8 cellular contexts compared by ENCODE assay signal in genomic region chr6:138517635-138518034, GRCh38. TPM values are rescaled to one million over a fixed set of nuclear protein-coding genes. Genes with fewer than 3 reads are reported as not detected.
A peak's percentile ranks its signal among the peaks of the same experiment; 100 is the strongest.
DNase-seq lines count a peak whose midpoint lies in the region; ATAC-seq and TF ChIP-seq lines count a peak whose summit lies in the region.

No MANE protein-coding gene starts in this region.

- H3K4me3 ChIP-seq in BJ (ENCODE audit: low read depth, low read length) = no peak overlapping the region

- DNase-seq in BJ (ENCODE audit: low read depth) (no peak), immature natural killer cell (peak; percentile 38 to 55 (median 51)), DMS153 (lab: John Stamatoyannopoulos, UW) (no peak)
- peak; percentile 11 for DNase-seq in activated naive CD8-positive, alpha-beta T cell treated with anti-CD3 and anti-CD28 coated beads, Interleukin-2, amount 50 U/mL, for 16 hours (ENCODE audit: low read depth, low spot score)
- DNase-seq in stimulated activated CD8-positive, alpha-beta memory T cell treated with anti-CD3 and anti-CD28 coated beads, Interleukin-12 subunit alpha, Interleukin-12 subunit beta, amount 100 ng/mL, for 1 hour (ENCODE audit: low read depth) = peak; percentile 40

- ATAC-seq in GM19328 (IDR thresholded peaks at IDR 0.05; ENCODE audit: unreplicated experiment) (peak; percentile 74), HG03354 (IDR thresholded peaks at IDR 0.05; ENCODE audit: poor library complexity, severe bottlenecking, unreplicated experiment) (peak; percentile 90), SK-N-SH treated with all-trans-retinoic acid at 6 μM for 48 hours (peak; percentile 61)

- TF ChIP-seq CTCF in BJ (IDR thresholded peaks at IDR 0.05; ENCODE audit: insufficient read depth, low read depth, low read length) = peak; percentile 79

- H3K36me3 Mint-ChIP-seq in immature natural killer cell = no peaks in the 10 kb centered on the region

- peaks cover 4 to 16% (median 9%) of the 10 kb centered on the region in 3 donors for H3K27me3 Mint-ChIP-seq in immature natural killer cell (ENCODE audit: low read depth in 3 of 3)

- POLR2A ChIA-PET in BJ (lab: Charles Lee) = no interaction called here

- H3K9me3 Mint-ChIP-seq in immature natural killer cell = no peaks in the 10 kb centered on the region

- CTCF ChIA-PET in BJ (lab: Yijun Ruan, JAX) = interaction anchor here (0.6 to 8.1 kb wide), 17 partner anchors 9 to 402 kb away, joined by 3 to 91 read pairs (median 4); no protein-coding TSS in a partner anchor

- peaks cover 15 to 26% of the 10 kb centered on the region in 2 donors for H3K4me1 Mint-ChIP-seq in immature natural killer cell

- no peaks in the 10 kb centered on the region for H3K27me3 ChIP-seq in BJ (ENCODE audit: control insufficient read depth, insufficient read depth, low read length)

- H3K36me3 ChIP-seq in BJ (ENCODE audit: control insufficient read depth, insufficient read depth, low read length) = no peaks in the 10 kb centered on the region

- H3K27ac Mint-ChIP-seq in immature natural killer cell = no peak overlapping the region

- no peak overlapping the region for H3K4me3 Mint-ChIP-seq in immature natural killer cell

TF ChIP-seq in SK-N-SH treated with all-trans-retinoic acid at 6 μM for 48 hours, 23 proteins besides CTCF, POLR2A, EP300 and RAD21:
- no peak for TF ChIP-seq PPARA (CRISPR knock-in tag; IDR thresholded peaks at IDR 0.05; ENCODE audit: borderline replicate concordance)
- no peak for TF ChIP-seq ZNF565 (CRISPR knock-in tag; conservative IDR thresholded peaks at IDR 0.05; ENCODE audit: low read depth)
- TF ChIP-seq ARNTL (CRISPR knock-in tag; IDR thresholded peaks at IDR 0.05; ENCODE audit: borderline replicate concordance, low read depth) = no peak
- TF ChIP-seq ISL1 (CRISPR knock-in tag; IDR thresholded peaks at IDR 0.05) = no peak
- TF ChIP-seq CREB5 (CRISPR knock-in tag; IDR thresholded peaks at IDR 0.05; ENCODE audit: low read depth) = no peak
- TF ChIP-seq TCF4 (CRISPR knock-in tag; IDR thresholded peaks at IDR 0.05; ENCODE audit: borderline replicate concordance) = no peak
- TF ChIP-seq SNAI2 (CRISPR knock-in tag; IDR thresholded peaks at IDR 0.05) = no peak
- TF ChIP-seq TSHZ2 (CRISPR knock-in tag; IDR thresholded peaks at IDR 0.05) = no peak
- TF ChIP-seq ZFP30 (CRISPR knock-in tag; IDR thresholded peaks at IDR 0.05) = no peak
- no peak for TF ChIP-seq GLIS3 (CRISPR knock-in tag; IDR thresholded peaks at IDR 0.05)
- TF ChIP-seq BACH2 (CRISPR knock-in tag; IDR thresholded peaks at IDR 0.05; ENCODE audit: borderline replicate concordance) = no peak
- TF ChIP-seq CSRNP3 (CRISPR knock-in tag; IDR thresholded peaks at IDR 0.05) = no peak
- TF ChIP-seq ZNF8 (CRISPR knock-in tag; IDR thresholded peaks at IDR 0.05) = no peak

RNA-seq across cellular contexts. Expression of gene NHSL1, which starts 18.3 kb away (rescaled TPM):
- polyA plus RNA-seq in BJ (2011; rRNA removed) (3.3 and 3.6 TPM in 2 replicates), immature natural killer cell (under 1 TPM in 1 of 3 donors, not detected in 2; 0.09 TPM)
- polyA minus RNA-seq in BJ (2011; rRNA and poly(A)+ RNA removed) = 16.4 and 16.7 TPM in 2 replicates

Comparison
In these comparisons a context has a peak if more than half of its experiments do, and no peak if none do; other contexts are left out.
1. DNase-seq: peak in activated naive CD8-positive, alpha-beta T cell treated with anti-CD3 and anti-CD28 coated beads, Interleukin-2, amount 50 U/mL, for 16 hours (single experiment), immature natural killer cell (3 of 3) and stimulated activated CD8-positive, alpha-beta memory T cell treated with anti-CD3 and anti-CD28 coated beads, Interleukin-12 subunit alpha, Interleukin-12 subunit beta, amount 100 ng/mL, for 1 hour (single experiment); none in BJ (single experiment) and DMS153 (single experiment).
2. Peak in every context shown above with its lines, with median percentiles within 50 percentile points of each other: ATAC-seq.